Comparison of ENCODE assay signal across 9 cellular contexts in genomic region chrX:147917700-147918694, GRCh38. TPM values are rescaled to one million over a fixed set of nuclear protein-coding genes. Genes with fewer than 3 reads are reported as not detected.
DNase-seq lines count a peak whose midpoint lies in the region; ATAC-seq and TF ChIP-seq lines count a peak whose summit lies in the region.
"Had no signal": no experiment of that assay in that cellular context is flagged by ENCODE, and none has a peak within 500 bp of the region (broad histone marks: within the 10 kb centered on the region; RNA-seq: fewer than 3 reads in every experiment).

No MANE protein-coding gene starts in this region.

- H3K36me3 ChIP-seq in Caco-2 (ENCODE audit: control insufficient read depth, insufficient read depth, low read length) (no peaks in the 10 kb centered on the region), mammary epithelial cell (ENCODE audit: insufficient read depth, low read length) (no peaks in the 10 kb centered on the region)
- H3K36me3 ChIP-seq: cardiac muscle cell had no signal

- no peaks in the 10 kb centered on the region for H3K27me3 Mint-ChIP-seq in activated naive CD8-positive, alpha-beta T cell
- H3K27me3 Mint-ChIP-seq in Caco-2 (ENCODE audit: insufficient read depth, unreplicated experiment) = no peaks in the 10 kb centered on the region

- peak overlapping the region; percentile 88 for H3K27ac Mint-ChIP-seq in activated naive CD8-positive, alpha-beta T cell
- no peak overlapping the region for H3K27ac Mint-ChIP-seq in Caco-2 (ENCODE audit: unreplicated experiment)

- no peaks in the 10 kb centered on the region for H4K20me1 ChIP-seq in mammary epithelial cell (ENCODE audit: insufficient read depth, low read length)

- H3K36me3 Mint-ChIP-seq in activated naive CD8-positive, alpha-beta T cell = no peaks in the 10 kb centered on the region
- H3K36me3 Mint-ChIP-seq in Caco-2 (ENCODE audit: insufficient read depth, unreplicated experiment) = no peaks in the 10 kb centered on the region

- intact Hi-C loops in Caco-2 (cut with micrococcal nuclease; ENCODE audit: unreplicated experiment) = no loop called here
- intact Hi-C loops in mammary epithelial cell (cut with micrococcal nuclease) = loop anchor here (10.0 kb wide), 1 partner anchor 947 kb away; no protein-coding TSS in a partner anchor

- H3K9ac ChIP-seq in mammary epithelial cell (ENCODE audit: insufficient read depth, low read length) = no peak overlapping the region

- H2AFZ ChIP-seq in mammary epithelial cell (ENCODE audit: low read depth, low read length) = no peak overlapping the region

- BruUV-seq in Caco-2 (replicated peaks; lab: Mats Ljungman, UMichigan) = no TSS peak
- no TSS peak for BruUV-seq in mammary epithelial cell (replicated peaks; lab: Mats Ljungman, UMichigan)

- peak overlapping the region; percentile 76 for H3K4me3 Mint-ChIP-seq in activated naive CD8-positive, alpha-beta T cell
- no peak overlapping the region for H3K4me3 Mint-ChIP-seq in Caco-2 (ENCODE audit: unreplicated experiment)

- DNase-seq in CD1c-positive myeloid dendritic cell (ENCODE audit: extremely low spot score) (peak; percentile 23), Caco-2 (no peak), NCI-H1417 treated with DMSO at 0.1 percent for 48 hours (lab: John Stamatoyannopoulos, UW) (no peak), COLO668 (lab: John Stamatoyannopoulos, UW; ENCODE audit: unreplicated experiment) (no peak), mammary epithelial cell (no peak)

- H3K4me1 ChIP-seq in Caco-2 (peaks cover 23% of the 10 kb centered on the region), mammary epithelial cell (ENCODE audit: insufficient read depth, low read length) (no peaks in the 10 kb centered on the region)

- no peaks in the 10 kb centered on the region for H3K27me3 ChIP-seq in Caco-2 (replicated peaks; ENCODE audit: control insufficient read depth, insufficient read depth, low read length)
- no peaks in the 10 kb centered on the region for H3K27me3 ChIP-seq in mammary epithelial cell (ENCODE audit: insufficient read depth, low read length)
- H3K27me3 ChIP-seq: cardiac muscle cell had no signal

- CTCF ChIA-PET in Caco-2 (lab: Charles Lee) (no interaction called here), mammary epithelial cell (lab: Charles Lee; ENCODE audit: low non-redundant PET) (no interaction called here)

- TF ChIP-seq CTCF in Caco-2 (IDR thresholded peaks at IDR 0.05; ENCODE audit: insufficient read depth in 1 of 2, low read depth in 1 of 2, low read length in 1 of 2, severe bottlenecking in 1 of 2, unreplicated experiment in 1 of 2) (no peak), mammary epithelial cell (conservative IDR thresholded peaks at IDR 0.05 in 1 of 2, IDR thresholded peaks at IDR 0.05 in 1 of 2; ENCODE audit: extremely low read depth in 1 of 2, insufficient read depth in 1 of 2, low read depth in 1 of 2, low read length in 2 of 2) (no peak)

- H3K27ac ChIP-seq in mammary epithelial cell (ENCODE audit: insufficient read depth, low read depth, low read length) = no peak overlapping the region

- H3K9me3 ChIP-seq in Caco-2 (no peaks in the 10 kb centered on the region), mammary epithelial cell (replicated peaks; ENCODE audit: insufficient read depth, low read length) (no peaks in the 10 kb centered on the region)

- no peak overlapping the region for H3K4me2 ChIP-seq in mammary epithelial cell (ENCODE audit: insufficient read depth, low read depth, low read length)

- no peak overlapping the region for H3K4me3 ChIP-seq in Caco-2 (ENCODE audit: low read depth, low read length)
- H3K4me3 ChIP-seq in mammary epithelial cell (replicated peaks in 1 of 3; ENCODE audit: insufficient read depth in 1 of 3, low read depth in 2 of 3, low read length in 3 of 3) = no peak overlapping the region
- H3K4me3 ChIP-seq: cardiac muscle cell had no signal

- no peaks in the 10 kb centered on the region for H3K9me3 Mint-ChIP-seq in activated naive CD8-positive, alpha-beta T cell (ENCODE audit: low read depth)
- no peaks in the 10 kb centered on the region for H3K9me3 Mint-ChIP-seq in Caco-2 (ENCODE audit: unreplicated experiment)

- WGBS in mammary epithelial cell (ENCODE audit: low coverage, missing lambda C conversion rate) = 61% methylated on average over 10 of the region's 10 CpGs

- dilution Hi-C loops in mammary epithelial cell (cut with HindIII; ENCODE audit: low sequenced_read_pairs) = no loop called here

- POLR2A ChIA-PET in Caco-2 (lab: Charles Lee) = no interaction called here

- in situ Hi-C loops in mammary epithelial cell (cut with MboI; ENCODE audit: low sequenced_read_pairs in 2 of 2) = no loop called here

- H3K4me1 Mint-ChIP-seq in activated naive CD8-positive, alpha-beta T cell (ENCODE audit: low read depth) = peaks cover 80% of the 10 kb centered on the region
- peaks cover 25% of the 10 kb centered on the region for H3K4me1 Mint-ChIP-seq in Caco-2 (ENCODE audit: low read depth, unreplicated experiment)

- H3K79me2 ChIP-seq in mammary epithelial cell (ENCODE audit: insufficient read depth, low read length) = peaks cover 90% of the 10 kb centered on the region

- peak; percentile 90 for ATAC-seq in GM19372 (IDR thresholded peaks at IDR 0.05; ENCODE audit: low read depth, unreplicated experiment)
- peak; percentile 93 for ATAC-seq in HG03432 (IDR thresholded peaks at IDR 0.05; ENCODE audit: unreplicated experiment)

RNA-seq across cellular contexts. Expression of gene FMR1, which starts 6.3 kb away (rescaled TPM):
- 53.8 and 56.8 TPM in 2 replicates for total RNA-seq in Caco-2 (2022)
- 10 to 100 TPM; 28.2 to 36.3 TPM for total RNA-seq in mammary epithelial cell
- 16.8 TPM for polyA plus RNA-seq in mammary epithelial cell
- 28.5 TPM for polyA minus RNA-seq in mammary epithelial cell
